ENCODE assay signal across 1 cellular context in genomic region chr12:49019120-49019430, GRCh38.
TF ChIP-seq lines count a peak whose summit lies in the region.

No MANE protein-coding gene starts in this region.

TF ChIP-seq in endothelial cell of umbilical vein, 7 proteins besides CTCF, POLR2A, EP300 and RAD21:
- TF ChIP-seq EZH2 (IDR thresholded peaks at IDR 0.05; ENCODE audit: borderline replicate concordance, low read depth, low read length, severe bottlenecking) (no peak), JUN (IDR thresholded peaks at IDR 0.05; ENCODE audit: borderline replicate concordance, insufficient read depth, insufficient read length, low read depth) (no peak), GATA2 (IDR thresholded peaks at IDR 0.05; ENCODE audit: insufficient read depth, insufficient read length, low read depth, low read length) (no peak), POLR2AphosphoS5 (IDR thresholded peaks at IDR 0.05; ENCODE audit: insufficient read depth, low read depth, low read length) (no peak), MAX (IDR thresholded peaks at IDR 0.05; ENCODE audit: insufficient read depth, insufficient read length) (no peak), FOS (IDR thresholded peaks at IDR 0.05; ENCODE audit: borderline replicate concordance, insufficient read depth, low read length) (no peak), MYC (IDR thresholded peaks at IDR 0.05; ENCODE audit: low read depth, low read length) (no peak)
